Comparison of ENCODE assay signal across 1 cellular context in the genomic region with DNA sequence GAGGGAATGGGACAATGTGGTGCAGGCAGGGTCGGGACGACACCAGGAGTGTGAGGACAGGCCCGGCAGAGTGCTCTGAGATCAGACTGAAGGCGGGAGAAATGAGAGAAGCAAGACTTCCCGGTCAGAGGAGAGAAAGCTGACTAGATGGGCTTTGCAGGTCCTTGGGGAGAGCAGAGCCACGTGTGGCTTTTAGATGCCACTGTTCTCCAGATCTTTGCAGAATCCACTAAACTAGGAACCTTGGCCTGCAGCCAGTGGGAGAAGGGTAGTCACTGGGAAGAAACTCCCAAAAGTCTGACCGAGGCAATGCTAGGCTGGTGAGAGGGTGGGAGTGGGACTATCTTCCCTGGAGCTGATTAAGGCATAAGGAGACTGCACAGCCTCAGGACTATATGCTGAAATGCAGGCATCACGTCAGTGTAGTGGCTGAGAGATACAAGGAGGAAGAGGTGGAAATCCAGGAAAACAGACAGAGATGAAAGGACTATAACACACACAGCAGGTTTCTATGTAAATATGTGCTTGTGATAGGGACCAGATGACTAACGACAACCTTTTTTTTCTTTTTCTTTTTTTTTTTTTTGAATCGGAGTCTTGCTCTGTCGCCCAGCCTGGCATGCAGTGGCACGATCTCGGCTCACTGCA.
TF ChIP-seq lines count a peak whose summit lies in the region.

No MANE protein-coding gene starts in this region.

TF ChIP-seq in GM23338, 12 proteins besides CTCF, POLR2A, EP300 and RAD21:
- TF ChIP-seq STAT1 (IDR thresholded peaks at IDR 0.05; ENCODE audit: unreplicated experiment), result no peak
TF ChIP-seq in GM23338: peak in this region for 0.
